Comparison of ENCODE assay signal across 1 cellular context in genomic region chr1:68103006-68103545, GRCh38.
TF ChIP-seq lines count a peak whose summit lies in the region.

No MANE protein-coding gene starts in this region.

TF ChIP-seq in endothelial cell of umbilical vein, 7 proteins besides CTCF, POLR2A, EP300 and RAD21:
- TF ChIP-seq EZH2 (IDR thresholded peaks at IDR 0.05; ENCODE audit: borderline replicate concordance, low read depth, low read length, severe bottlenecking) = no peak
- TF ChIP-seq FOS (IDR thresholded peaks at IDR 0.05; ENCODE audit: borderline replicate concordance, insufficient read depth, low read length) = no peak
- TF ChIP-seq, protein P1, sequence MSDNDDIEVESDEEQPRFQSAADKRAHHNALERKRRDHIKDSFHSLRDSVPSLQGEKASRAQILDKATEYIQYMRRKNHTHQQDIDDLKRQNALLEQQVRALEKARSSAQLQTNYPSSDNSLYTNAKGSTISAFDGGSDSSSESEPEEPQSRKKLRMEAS (IDR thresholded peaks at IDR 0.05; ENCODE audit: insufficient read depth, insufficient read length) = no peak
- no peak for TF ChIP-seq JUN (IDR thresholded peaks at IDR 0.05; ENCODE audit: borderline replicate concordance, insufficient read depth, insufficient read length, low read depth)
- TF ChIP-seq GATA2 (IDR thresholded peaks at IDR 0.05; ENCODE audit: insufficient read depth, insufficient read length, low read depth, low read length) = no peak
- TF ChIP-seq POLR2AphosphoS5 (IDR thresholded peaks at IDR 0.05; ENCODE audit: insufficient read depth, low read depth, low read length) = no peak
- TF ChIP-seq MYC (IDR thresholded peaks at IDR 0.05; ENCODE audit: low read depth, low read length) = no peak
